ENCODE assay signal across 17 cellular contexts in genomic region chr1:174276087-174276486, GRCh38.
DNase-seq lines count a peak whose midpoint lies in the region; ATAC-seq, FAIRE-seq and TF ChIP-seq lines count a peak whose summit lies in the region.
"Had no signal": no experiment of that assay in that cellular context is flagged by ENCODE, and none has a peak within 500 bp of the region (broad histone marks: within the 10 kb centered on the region; RNA-seq: fewer than 3 reads in every experiment).

No MANE protein-coding gene starts in this region.

- ATAC-seq in GM19452 (IDR thresholded peaks at IDR 0.05; ENCODE audit: unreplicated experiment) (peak; percentile 63), HG02885 (IDR thresholded peaks at IDR 0.05; ENCODE audit: poor library complexity, unreplicated experiment) (peak; percentile 59), activated B cell treated with CpG ODN at 0.5 μM for 24 hours (ENCODE audit: low read depth) (peak; percentile 50), T-helper 17 cell (no peak), left ventricle myocardium superior (no peak)
- ATAC-seq: activated T-helper 17 cell treated with anti-CD3 and anti-CD28 coated beads, Interleukin-2, amount 50 U/mL, for 72 hours; pancreas; sciatic nerve; upper lobe of right lung had no signal

- intact Hi-C loops in activated B cell treated with CpG ODN at 0.5 μM for 24 hours (cut with micrococcal nuclease): loop anchor here (2.0 kb wide), 1 partner anchor 13 kb away; no protein-coding TSS in a partner anchor
- intact Hi-C loops in left ventricle myocardium superior (cut with micrococcal nuclease): no loop called here

- H3K9me3 Mint-ChIP-seq in activated B cell treated with CpG ODN at 0.5 μM for 24 hours: peaks cover 3% of the 10 kb centered on the region
- H3K9me3 Mint-ChIP-seq: activated T-helper 17 cell treated with anti-CD3 and anti-CD28 coated beads, Interleukin-2, amount 50 U/mL, for 72 hours; brain had no signal

- CTCF ChIA-PET in activated B cell treated with CpG ODN at 0.5 μM for 24 hours (lab: Charles Lee): interaction anchor here (1.7 to 6.0 kb wide), 2 partner anchors 13 to 450 kb away, joined by 4 to 42 read pairs; no protein-coding TSS in a partner anchor

- H3K36me3 Mint-ChIP-seq in activated B cell treated with CpG ODN at 0.5 μM for 24 hours (ENCODE audit: low read depth) (peaks cover 41% of the 10 kb centered on the region), T-helper 17 cell (ENCODE audit: low read depth) (peaks cover 5% of the 10 kb centered on the region)

- no peaks in the 10 kb centered on the region for H3K9me3 ChIP-seq in T-helper 17 cell (ENCODE audit: control insufficient read depth, low read length, poor library complexity, severe bottlenecking)
- H3K9me3 ChIP-seq: colonic mucosa, pancreas, upper lobe of right lung had no signal

- H3K4me1 Mint-ChIP-seq in activated B cell treated with CpG ODN at 0.5 μM for 24 hours (peaks cover 46% of the 10 kb centered on the region), T-helper 17 cell (peaks cover 2% of the 10 kb centered on the region)
- H3K4me1 Mint-ChIP-seq: activated T-helper 17 cell treated with anti-CD3 and anti-CD28 coated beads, Interleukin-2, amount 50 U/mL, for 72 hours; brain had no signal

- TF ChIP-seq POLR2A in GM12892 (IDR thresholded peaks at IDR 0.05; ENCODE audit: low read depth, low read length): no peak

- no peak for TF ChIP-seq CTCF in activated B cell treated with CpG ODN at 0.5 μM for 24 hours (IDR thresholded peaks at IDR 0.05)

- H3K27ac Mint-ChIP-seq in activated B cell treated with CpG ODN at 0.5 μM for 24 hours (no peak overlapping the region), T-helper 17 cell (no peak overlapping the region)
- H3K27ac Mint-ChIP-seq: activated T-helper 17 cell treated with anti-CD3 and anti-CD28 coated beads, Interleukin-2, amount 50 U/mL, for 72 hours; brain had no signal

- H3K27me3 Mint-ChIP-seq in activated B cell treated with CpG ODN at 0.5 μM for 24 hours: no peaks in the 10 kb centered on the region
- no peaks in the 10 kb centered on the region for H3K27me3 Mint-ChIP-seq in T-helper 17 cell
- H3K27me3 Mint-ChIP-seq: activated T-helper 17 cell treated with anti-CD3 and anti-CD28 coated beads, Interleukin-2, amount 50 U/mL, for 72 hours; brain had no signal

- H3K4me3 Mint-ChIP-seq in activated B cell treated with CpG ODN at 0.5 μM for 24 hours (no peak overlapping the region), T-helper 17 cell (no peak overlapping the region)
- H3K4me3 Mint-ChIP-seq: activated T-helper 17 cell treated with anti-CD3 and anti-CD28 coated beads, Interleukin-2, amount 50 U/mL, for 72 hours; brain had no signal

- POLR2A ChIA-PET in activated B cell treated with CpG ODN at 0.5 μM for 24 hours (lab: Charles Lee): no interaction called here

- peak; percentile 62 for FAIRE-seq in GM12892 (lab: Jason Lieb, UNC)

- DNase-seq in GM12892 (ENCODE audit: insufficient read length): no peak
- DNase-seq in activated B cell treated with CpG ODN at 0.5 μM for 24 hours: no peak
- DNase-seq in T-helper 17 cell: no peak
- DNase-seq in left ventricle myocardium superior: no peak
- no peak for DNase-seq in stimulated activated CD4-positive, alpha-beta T cell treated with anti-CD3 and anti-CD28 coated beads, Interleukin-4, amount 100 ng/mL, for 4 hours
- DNase-seq: activated CD4-positive, alpha-beta T cell treated with anti-CD3 and anti-CD28 coated beads for 1 hour; colonic mucosa; NCI-H1092; NCI-H2081; pancreas; T1000; upper lobe of right lung had no signal

Comparison
In these comparisons a context has a peak if more than half of its experiments do, and no peak if none do; other contexts are left out.
1. ATAC-seq: peak in GM19452 (single experiment), HG02885 (single experiment) and activated B cell treated with CpG ODN at 0.5 μM for 24 hours (single experiment); none in T-helper 17 cell (single experiment) and left ventricle myocardium superior (single experiment).